Comparison of ENCODE assay signal across 25 cellular contexts in the genomic region with DNA sequence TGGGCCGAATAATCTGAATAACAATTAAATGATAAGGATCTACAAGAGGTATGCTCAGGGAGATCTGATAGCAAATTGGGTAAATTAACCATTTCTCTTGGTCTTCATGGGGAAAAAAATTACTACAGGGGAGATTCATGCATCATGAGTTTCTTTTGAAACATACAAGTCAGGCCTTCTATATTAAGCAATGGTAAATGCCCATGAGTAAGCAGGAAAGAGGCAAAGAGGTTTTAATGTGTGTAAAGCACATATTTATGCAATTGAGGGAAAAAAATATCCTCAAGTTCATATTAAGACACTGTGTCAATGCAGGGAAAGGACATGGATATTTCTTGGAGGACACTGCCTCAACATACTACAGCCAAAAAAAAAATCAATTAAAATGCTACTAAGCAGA.
A peak's percentile ranks its signal among the peaks of the same experiment; 100 is the strongest.
DNase-seq lines count a peak whose midpoint lies in the region; ATAC-seq and TF ChIP-seq lines count a peak whose summit lies in the region.
"Had no signal": no experiment of that assay in that cellular context is flagged by ENCODE, and none has a peak within 500 bp of the region (broad histone marks: within the 10 kb centered on the region; RNA-seq: fewer than 3 reads in every experiment).

No MANE protein-coding gene starts in this region.

- no peaks in the 10 kb centered on the region for H3K36me3 Mint-ChIP-seq in stimulated activated naive B cell treated with anti-CD40 and anti-IgM and Interleukin-4, amounts not matched to agents 10 μg/mL and 1 μg/mL and 100 μg/mL, for 72 hours
- H3K36me3 Mint-ChIP-seq: activated naive CD8-positive, alpha-beta T cell treated with anti-CD3 and anti-CD28 coated beads for 36 hours; CD4-positive, alpha-beta memory T cell had no signal

- no peak overlapping the region for H3K27ac Mint-ChIP-seq in stimulated activated naive B cell treated with anti-CD40 and anti-IgM and Interleukin-4, amounts not matched to agents 10 μg/mL and 1 μg/mL and 100 μg/mL, for 72 hours
- H3K27ac Mint-ChIP-seq: activated naive CD8-positive, alpha-beta T cell treated with anti-CD3 and anti-CD28 coated beads for 36 hours; CD4-positive, alpha-beta memory T cell; T-helper 1 cell treated with Interleukin-12 subunit alpha and Interleukin-12 subunit beta and Interleukin-4 antibody, amounts not matched to agents 30 μg/mL and 1 μg/mL, for 36 hours had no signal

- intact Hi-C loops in tibial artery (cut with DNase I; ENCODE audit: low total_unique reads) = no loop called here

- no peaks in the 10 kb centered on the region for H3K9me3 ChIP-seq in tibial artery
- H3K9me3 ChIP-seq: pancreas, right atrium auricular region, spleen had no signal

- DNase-seq in HL-60 (ENCODE audit: low read depth in 1 of 2, low spot score in 1 of 2) (peak; percentile 4 to 84), RPMI8226 (peak; percentile 40), foreskin keratinocyte (peak; percentile 7 to 38), NCI-H526 treated with DMSO at 0.1 percent for 48 hours (lab: John Stamatoyannopoulos, UW) (no peak), tibial artery (no peak)
- DNase-seq in stimulated activated naive B cell treated with anti-CD40 and anti-IgM and Interleukin-4, amounts not matched to agents 10 μg/mL and 1 μg/mL and 100 μg/mL, for 72 hours = no peak
- DNase-seq: activated CD4-positive, alpha-beta T cell treated with anti-CD3 and anti-CD28 coated beads for 48 hours; activated effector memory CD4-positive, alpha-beta T cell treated with anti-CD3 and anti-CD28 coated beads, Interleukin-2, amount 50 U/mL, for 16 hours; activated naive CD8-positive, alpha-beta T cell treated with anti-CD3 and anti-CD28 coated beads for 36 hours; activated T-cell treated with anti-CD3 and anti-CD28 coated beads, Interleukin-2, amount 50 U/mL, for 1 hour; CD4-positive, alpha-beta memory T cell; dorsolateral prefrontal cortex; GOT3; NCI-H1092; NCI-H187; pancreas; spleen; stimulated activated CD4-positive, alpha-beta T cell treated with anti-CD3 and anti-CD28 coated beads, Interleukin-4, amount 100 ng/mL, for 1 hour had no signal

- no peak for TF ChIP-seq CTCF in HL-60 (IDR thresholded peaks at IDR 0.05; ENCODE audit: insufficient read depth, low read length)
- TF ChIP-seq CTCF in foreskin keratinocyte (conservative IDR thresholded peaks at IDR 0.05) = no peak
- TF ChIP-seq CTCF in tibial artery (IDR thresholded peaks at IDR 0.05) = no peak

- H3K27me3 ChIP-seq in HL-60 (ENCODE audit: insufficient read depth, poor library complexity, severe bottlenecking) = no peaks in the 10 kb centered on the region
- no peaks in the 10 kb centered on the region for H3K27me3 ChIP-seq in foreskin keratinocyte
- no peaks in the 10 kb centered on the region for H3K27me3 ChIP-seq in tibial artery
- H3K27me3 ChIP-seq: dorsolateral prefrontal cortex, pancreas, right atrium auricular region, spleen had no signal

- peak overlapping the region; percentile 52 for H3K27ac ChIP-seq in HL-60 (replicated peaks)
- no peak overlapping the region for H3K27ac ChIP-seq in foreskin keratinocyte
- no peak overlapping the region for H3K27ac ChIP-seq in tibial artery
- H3K27ac ChIP-seq: dorsolateral prefrontal cortex, pancreas, right atrium auricular region, RWPE1, SK-N-MC, spleen had no signal

- peaks cover 16 to 28% of the 10 kb centered on the region in 2 donors for H3K4me1 Mint-ChIP-seq in stimulated activated naive B cell treated with anti-CD40 and anti-IgM and Interleukin-4, amounts not matched to agents 10 μg/mL and 1 μg/mL and 100 μg/mL, for 72 hours
- H3K4me1 Mint-ChIP-seq: activated naive CD8-positive, alpha-beta T cell treated with anti-CD3 and anti-CD28 coated beads for 36 hours; CD4-positive, alpha-beta memory T cell; neural crest cell had no signal

- H3K4me3 Mint-ChIP-seq in stimulated activated naive B cell treated with anti-CD40 and anti-IgM and Interleukin-4, amounts not matched to agents 10 μg/mL and 1 μg/mL and 100 μg/mL, for 72 hours = peak overlapping the region; percentile 4 to 27
- H3K4me3 Mint-ChIP-seq: activated naive CD8-positive, alpha-beta T cell treated with anti-CD3 and anti-CD28 coated beads for 36 hours; neural crest cell; T-helper 1 cell treated with Interleukin-12 subunit alpha and Interleukin-12 subunit beta and Interleukin-4 antibody, amounts not matched to agents 30 μg/mL and 1 μg/mL, for 36 hours had no signal

- H3K27me3 Mint-ChIP-seq in stimulated activated naive B cell treated with anti-CD40 and anti-IgM and Interleukin-4, amounts not matched to agents 10 μg/mL and 1 μg/mL and 100 μg/mL, for 72 hours = no peaks in the 10 kb centered on the region
- H3K27me3 Mint-ChIP-seq: activated naive CD8-positive, alpha-beta T cell treated with anti-CD3 and anti-CD28 coated beads for 36 hours had no signal

- H3K36me3 ChIP-seq in tibial artery = no peaks in the 10 kb centered on the region
- H3K36me3 ChIP-seq: pancreas, right atrium auricular region, spleen had no signal

- H3K4me1 ChIP-seq in foreskin keratinocyte (peaks cover 15% of the 10 kb centered on the region), tibial artery (no peaks in the 10 kb centered on the region)
- H3K4me1 ChIP-seq: pancreas, right atrium auricular region had no signal

- no peak for ATAC-seq in foreskin keratinocyte
- peak in 1 of 2 donors; percentile 38 for ATAC-seq in stimulated activated naive B cell treated with anti-CD40 and anti-IgM and Interleukin-4, amounts not matched to agents 10 μg/mL and 1 μg/mL and 100 μg/mL, for 72 hours (replicated peaks)
- ATAC-seq in GM18505 (IDR thresholded peaks at IDR 0.05; ENCODE audit: unreplicated experiment) = no peak

- H3K4me3 ChIP-seq in HL-60 (replicated peaks; ENCODE audit: insufficient read depth, low read length) (no peak overlapping the region), tibial artery (no peak overlapping the region)
- H3K4me3 ChIP-seq: dorsolateral prefrontal cortex, lung, pancreas, right atrium auricular region, SK-N-MC, spleen had no signal

- H3K9me3 Mint-ChIP-seq in stimulated activated naive B cell treated with anti-CD40 and anti-IgM and Interleukin-4, amounts not matched to agents 10 μg/mL and 1 μg/mL and 100 μg/mL, for 72 hours = no peaks in the 10 kb centered on the region
- H3K9me3 Mint-ChIP-seq: activated naive CD8-positive, alpha-beta T cell treated with anti-CD3 and anti-CD28 coated beads for 36 hours; CD4-positive, alpha-beta memory T cell; neural crest cell; T-helper 1 cell treated with Interleukin-12 subunit alpha and Interleukin-12 subunit beta and Interleukin-4 antibody, amounts not matched to agents 30 μg/mL and 1 μg/mL, for 36 hours had no signal

- TF ChIP-seq POLR2A in GM18505 (IDR thresholded peaks at IDR 0.05; ENCODE audit: borderline replicate concordance, extremely low read depth, insufficient read depth, insufficient read length) = no peak

Comparison
In these comparisons a context has a peak if more than half of its experiments do, and no peak if none do; other contexts are left out.
1. DNase-seq: peak in HL-60 (2 of 2), RPMI8226 (single experiment) and foreskin keratinocyte (2 of 2); none in stimulated activated naive B cell treated with anti-CD40 and anti-IgM and Interleukin-4, amounts not matched to agents 10 μg/mL and 1 μg/mL and 100 μg/mL, for 72 hours (single experiment), NCI-H526 treated with DMSO at 0.1 percent for 48 hours (single experiment) and tibial artery (0 of 2).